In genomic region chr4:82428969-82429727, GRCh38 we compare ENCODE assay signal across 8 cellular contexts. TPM values are rescaled to one million over a fixed set of nuclear protein-coding genes. Genes with fewer than 3 reads are reported as not detected.
DNase-seq lines count a peak whose midpoint lies in the region; ATAC-seq and TF ChIP-seq lines count a peak whose summit lies in the region.

No MANE protein-coding gene starts in this region.

- TF ChIP-seq EP300 in Ishikawa (IDR thresholded peaks at IDR 0.05; ENCODE audit: borderline replicate concordance): no peak

- WGBS in esophagus, 2 donors: 0% methylated on average over 81 to 83 of the region's 83 CpGs

- H3K27ac ChIP-seq in esophagus (ENCODE audit: low read depth in 2 of 2, low read length in 1 of 2): peak overlapping the region; percentile 96 to 97

- H3K36me3 ChIP-seq in esophagus (ENCODE audit: control insufficient read depth in 2 of 2, insufficient read depth in 2 of 2, low read length in 1 of 2): peaks cover 2 to 5% of the 10 kb centered on the region in 2 donors

- TF ChIP-seq RAD21 in Ishikawa (IDR thresholded peaks at IDR 0.05; ENCODE audit: low read depth): peak; percentile 4; the same call in 1 of the 2 replicates

- peak; percentile 40 for ATAC-seq in GM21619 (IDR thresholded peaks at IDR 0.05; ENCODE audit: unreplicated experiment)

- H3K4me3 ChIP-seq in esophagus (ENCODE audit: low read depth in 1 of 2, low read length in 2 of 2): peak overlapping the region; percentile 83 to 95

- H3K9me3 ChIP-seq in esophagus (ENCODE audit: control insufficient read depth in 2 of 2, insufficient read depth in 1 of 2, low read depth in 1 of 2, low read length in 1 of 2): no peaks in the 10 kb centered on the region

- H3K27me3 ChIP-seq in esophagus (ENCODE audit: control insufficient read depth in 1 of 2, insufficient read depth in 2 of 2, low read length in 2 of 2): no peaks in the 10 kb centered on the region

- H3K4me1 ChIP-seq in esophagus (ENCODE audit: control insufficient read depth in 2 of 2, insufficient read depth in 2 of 2, low read length in 1 of 2): peaks cover 0 to 2% of the 10 kb centered on the region in 2 donors

- DNase-seq in DMS53 treated with DMSO at 0.1 percent for 48 hours (lab: John Stamatoyannopoulos, UW; ENCODE audit: unreplicated experiment) (peak; percentile 54), OCI-M1 (lab: John Stamatoyannopoulos, UW) (peak; percentile 96), myocyte (ENCODE audit: low read depth) (peak; percentile 93)
- peak; percentile 97 for DNase-seq in activated T-cell treated with anti-CD3 and anti-CD28 coated beads, Interleukin-2, amount 50 U/mL, for 1 hour
- peak; percentile 80 to 84 for DNase-seq in stimulated activated CD8-positive, alpha-beta memory T cell treated with anti-CD3 and anti-CD28 coated beads, Interleukin-7, amount 100 ng/mL, for 48 hours (ENCODE audit: extremely low read depth in 1 of 2, low read depth in 1 of 2)

TF ChIP-seq in Ishikawa, 13 proteins besides CTCF, POLR2A, EP300 and RAD21:
- TF ChIP-seq REST (IDR thresholded peaks at IDR 0.05; ENCODE audit: low read depth) (0 out of 2 replicates have a peak, but pooled peaks have one; percentile 4), MAX (IDR thresholded peaks at IDR 0.05) (peak; percentile 74), CEBPB (IDR thresholded peaks at IDR 0.05) (no peak), USF1 (IDR thresholded peaks at IDR 0.05) (peak; percentile 24; the same call in 1 of the 2 replicates), TEAD4 (IDR thresholded peaks at IDR 0.05) (no peak), ZBTB7A (IDR thresholded peaks at IDR 0.05; ENCODE audit: low read depth) (no peak), NFIC (IDR thresholded peaks at IDR 0.05) (no peak), CREB1 (IDR thresholded peaks at IDR 0.05; ENCODE audit: low read depth) (peak; percentile 80), TCF12 (IDR thresholded peaks at IDR 0.05; ENCODE audit: low read depth) (peak; percentile 36; the same call in 1 of the 2 replicates), FOXM1 (IDR thresholded peaks at IDR 0.05; ENCODE audit: borderline replicate concordance, low read depth) (no peak; the same call in 1 of the 2 replicates), TAF1 (IDR thresholded peaks at IDR 0.05; ENCODE audit: low read depth) (peak; percentile 76), EGR1 (IDR thresholded peaks at IDR 0.05) (no peak; the same call in 1 of the 2 replicates), YY1 (IDR thresholded peaks at IDR 0.05; ENCODE audit: low read depth) (peak; percentile 90)

RNA-seq across cellular contexts. Expression of gene HNRNPDL, which starts 1.1 kb away (rescaled TPM):
- polyA plus RNA-seq in esophagus: 100 to 1,000 TPM; 163 to 226 TPM
- total RNA-seq in myocyte: 232 and 284 TPM in 2 replicates
- polyA plus RNA-seq in myocyte (2012): 149 TPM

RNA-seq across cellular contexts. Expression of gene ENOPH1, which starts 1.2 kb away (rescaled TPM):
- 10 to 100 TPM; 32.6 to 51.7 TPM for polyA plus RNA-seq in esophagus
- 41.1 and 44.8 TPM in 2 replicates for total RNA-seq in myocyte
- 34.9 TPM for polyA plus RNA-seq in myocyte (2012)

RNA-seq across cellular contexts. Expression of gene HNRNPD, which starts 55.4 kb away (rescaled TPM):
- 100 to 1,000 TPM; 126 to 156 TPM for polyA plus RNA-seq in esophagus
- 28.4 and 32.7 TPM in 2 replicates for total RNA-seq in myocyte
- 102 TPM for polyA plus RNA-seq in myocyte (2012)

Comparison
In these comparisons a context has a peak if more than half of its experiments do, and no peak if none do; other contexts are left out.
1. Peak in every context shown above with its lines: DNase-seq, ATAC-seq, H3K4me3 ChIP-seq and H3K27ac ChIP-seq.